ENCODE assay signal across 18 cellular contexts in the genomic region with DNA sequence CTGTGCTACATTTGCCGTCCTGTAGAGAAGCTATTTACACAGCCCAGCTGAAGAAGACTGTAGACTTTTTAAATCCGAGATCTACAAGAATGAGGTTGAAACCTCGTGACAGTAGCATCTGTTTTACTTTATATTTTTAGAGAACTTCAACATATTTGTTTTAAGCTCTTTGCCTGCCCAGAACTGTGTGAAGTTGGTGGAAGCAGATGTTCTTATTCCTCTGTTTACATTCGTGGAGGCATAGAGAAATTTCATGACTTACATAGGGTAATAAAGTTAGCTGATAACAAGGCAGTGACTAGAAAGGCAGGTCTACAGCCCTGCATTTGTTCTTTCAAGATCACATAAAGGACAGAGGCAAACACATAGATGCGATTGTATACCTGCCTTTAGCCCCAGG. TPM values are rescaled to one million over a fixed set of nuclear protein-coding genes. Genes with fewer than 3 reads are reported as not detected.
DNase-seq lines count a peak whose midpoint lies in the region; ATAC-seq and TF ChIP-seq lines count a peak whose summit lies in the region.
"Had no signal": no experiment of that assay in that cellular context is flagged by ENCODE, and none has a peak within 500 bp of the region (broad histone marks: within the 10 kb centered on the region; RNA-seq: fewer than 3 reads in every experiment).

No MANE protein-coding gene starts in this region.

- H3K27ac ChIP-seq in cardiac muscle cell (peak overlapping the region; percentile 93), uterus (peak overlapping the region; percentile 84 to 95)
- H3K27ac ChIP-seq: body of pancreas, SK-N-MC had no signal

- H3K4me1 Mint-ChIP-seq in brain, result peaks cover 55% of the 10 kb centered on the region
- H3K4me1 Mint-ChIP-seq in activated CD4-positive, alpha-beta memory T cell treated with anti-CD3 and anti-CD28 coated beads, Interleukin-2, amount 10 ng/mL, durations not matched to agents 7 days and 5 days, result no peaks in the 10 kb centered on the region

- intact Hi-C loops in left cardiac atrium (cut with DNase I) (loop anchor here in 1 of 2 donors (5.0 to 10.0 kb wide), 2 partner anchors 49 to 54 kb away; partner anchors contain the start of gene MAP3K20), uterus (cut with DNase I; ENCODE audit: low total_unique reads) (loop anchor here (5.0 kb wide), 1 partner anchor 184 kb away; no protein-coding TSS in a partner anchor)

- no peak for TF ChIP-seq POLR2A in uterus (IDR thresholded peaks at IDR 0.05)

- peak overlapping the region in 3 of 5 experiments; percentile 56 to 83 (median 60) for H3K27ac Mint-ChIP-seq in brain
- H3K27ac Mint-ChIP-seq in activated CD4-positive, alpha-beta memory T cell treated with anti-CD3 and anti-CD28 coated beads, Interleukin-2, amount 10 ng/mL, durations not matched to agents 7 days and 5 days, result no peak overlapping the region
- H3K27ac Mint-ChIP-seq: endodermal cell had no signal

- no peak for DNase-seq in cardiac muscle cell (ENCODE audit: low read depth in 1 of 2, low spot score in 1 of 2)
- no peak for DNase-seq in left cardiac atrium
- peak; percentile 20 for DNase-seq in left kidney (ENCODE audit: low read depth, low spot score)
- no peak for DNase-seq in uterus
- no peak for DNase-seq in activated CD4-positive, alpha-beta memory T cell treated with anti-CD3 and anti-CD28 coated beads, Interleukin-2, amount 10 ng/mL, durations not matched to agents 7 days and 5 days
- no peak for DNase-seq in NCI-H226
- no peak for DNase-seq in HK-2 (ENCODE audit: unreplicated experiment)
- DNase-seq: activated naive CD4-positive, alpha-beta T cell; body of pancreas; endodermal cell; glutamatergic neuron; GOT3; kidney; NCI-H1092 treated with DMSO at 0.1 percent for 48 hours; stimulated activated CD4-positive, alpha-beta T cell treated with anti-CD3 and anti-CD28 coated beads, Interleukin-2, amount 100 ng/mL, for 24 hours; trophoblast cell had no signal

- ATAC-seq in left cardiac atrium, result no peak
- ATAC-seq: body of pancreas had no signal

- no peaks in the 10 kb centered on the region for H3K36me3 ChIP-seq in cardiac muscle cell
- H3K36me3 ChIP-seq in uterus, result no peaks in the 10 kb centered on the region

- H3K4me1 ChIP-seq in cardiac muscle cell (ENCODE audit: low read depth) (peaks cover 29% of the 10 kb centered on the region), uterus (no peaks in the 10 kb centered on the region)

- CTCF ChIA-PET in activated CD4-positive, alpha-beta memory T cell treated with anti-CD3 and anti-CD28 coated beads, Interleukin-2, amount 10 ng/mL, durations not matched to agents 7 days and 5 days (lab: Charles Lee), result interaction anchor here (0.9 to 9.0 kb wide), 10 partner anchors 12 to 1313 kb away, joined by 3 to 168 read pairs (median 6); no protein-coding TSS in a partner anchor

- no peaks in the 10 kb centered on the region for H3K27me3 Mint-ChIP-seq in brain
- H3K27me3 Mint-ChIP-seq in activated CD4-positive, alpha-beta memory T cell treated with anti-CD3 and anti-CD28 coated beads, Interleukin-2, amount 10 ng/mL, durations not matched to agents 7 days and 5 days, result peaks cover 33% of the 10 kb centered on the region

- peaks cover 8% of the 10 kb centered on the region for H3K36me3 Mint-ChIP-seq in brain
- no peaks in the 10 kb centered on the region for H3K36me3 Mint-ChIP-seq in activated CD4-positive, alpha-beta memory T cell treated with anti-CD3 and anti-CD28 coated beads, Interleukin-2, amount 10 ng/mL, durations not matched to agents 7 days and 5 days (ENCODE audit: low read depth)

- H3K27me3 ChIP-seq in cardiac muscle cell, result no peaks in the 10 kb centered on the region
- no peaks in the 10 kb centered on the region for H3K27me3 ChIP-seq in uterus
- H3K27me3 ChIP-seq: body of pancreas had no signal

- no peaks in the 10 kb centered on the region for H3K9me3 ChIP-seq in cardiac muscle cell (ENCODE audit: low read depth)
- no peaks in the 10 kb centered on the region for H3K9me3 ChIP-seq in uterus
- H3K9me3 ChIP-seq: body of pancreas had no signal

- no peaks in the 10 kb centered on the region for H3K9me3 Mint-ChIP-seq in brain
- H3K9me3 Mint-ChIP-seq in activated CD4-positive, alpha-beta memory T cell treated with anti-CD3 and anti-CD28 coated beads, Interleukin-2, amount 10 ng/mL, durations not matched to agents 7 days and 5 days, result no peaks in the 10 kb centered on the region

- no peak overlapping the region for H3K4me3 Mint-ChIP-seq in brain
- no peak overlapping the region for H3K4me3 Mint-ChIP-seq in activated CD4-positive, alpha-beta memory T cell treated with anti-CD3 and anti-CD28 coated beads, Interleukin-2, amount 10 ng/mL, durations not matched to agents 7 days and 5 days
- H3K4me3 Mint-ChIP-seq: endodermal cell had no signal

- H3K4me3 ChIP-seq in cardiac muscle cell (no peak overlapping the region), uterus (no peak overlapping the region)
- H3K4me3 ChIP-seq: body of pancreas, SK-N-MC had no signal

- POLR2A ChIA-PET in activated CD4-positive, alpha-beta memory T cell treated with anti-CD3 and anti-CD28 coated beads, Interleukin-2, amount 10 ng/mL, durations not matched to agents 7 days and 5 days (lab: Charles Lee), result no interaction called here

- TF ChIP-seq CTCF in cardiac muscle cell (IDR thresholded peaks at IDR 0.05; ENCODE audit: low read depth, low read length) (no peak), brain (conservative IDR thresholded peaks at IDR 0.05) (no peak), uterus (IDR thresholded peaks at IDR 0.05) (no peak)

RNA-seq across cellular contexts. Expression of gene MAP3K20, which starts 47.0 kb away (rescaled TPM):
- total RNA-seq in cardiac muscle cell, result 86.8 and 151 TPM in 2 replicates
- polyA plus RNA-seq in cardiac muscle cell, result 169 and 291 TPM in 2 replicates
- 100 to 1,000 TPM; 204 to 206 TPM for total RNA-seq in left cardiac atrium
- 12.3 TPM for polyA plus RNA-seq in brain (ENCODE audit: insufficient read depth, low read depth, low replicate concordance)
- 100 to 1,000 TPM in 2 of 4 donors, 10 to 100 TPM in 2; 47.6 to 183 (median 124) TPM for total RNA-seq in uterus
- total RNA-seq in activated CD4-positive, alpha-beta memory T cell treated with anti-CD3 and anti-CD28 coated beads, Interleukin-2, amount 10 ng/mL, durations not matched to agents 7 days and 5 days, result 10 to 100 TPM; 13.7 to 15.2 TPM
